1 cellular context compared by ENCODE assay signal in the genomic region with DNA sequence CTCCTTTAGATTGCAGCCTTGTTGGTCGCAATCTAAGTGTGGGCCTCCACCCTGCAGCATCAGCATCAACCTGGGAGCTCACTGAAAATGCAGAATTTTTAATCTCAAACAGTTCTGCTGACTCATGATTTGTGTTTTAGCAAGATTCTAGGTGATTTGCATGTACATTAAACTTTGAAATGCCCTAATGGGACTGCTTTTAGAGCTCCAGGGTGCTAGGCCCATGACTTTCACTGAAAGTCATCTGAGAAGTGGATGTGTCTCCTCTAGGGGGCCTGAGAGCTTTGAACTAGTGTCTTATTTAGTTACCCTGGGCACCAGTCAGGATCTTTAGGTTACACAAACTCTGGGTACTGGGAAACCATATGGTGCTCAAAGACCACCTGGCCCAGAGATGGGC.
TF ChIP-seq lines count a peak whose summit lies in the region.

No MANE protein-coding gene starts in this region.

TF ChIP-seq in HepG2, 621 proteins besides CTCF, POLR2A, EP300 and RAD21:
- TF ChIP-seq ETV6 (CRISPR knock-in tag; conservative IDR thresholded peaks at IDR 0.05) (no peak), NFE2L2 (IDR thresholded peaks at IDR 0.05; ENCODE audit: low read length) (0 out of 2 replicates have a peak, but pooled peaks have one; percentile 27), ZNF556 (CRISPR knock-in tag; IDR thresholded peaks at IDR 0.05; ENCODE audit: borderline replicate concordance) (no peak), STAG1 (CRISPR knock-in tag; IDR thresholded peaks at IDR 0.05) (peak; percentile 41), MAFK (conservative IDR thresholded peaks at IDR 0.05 in 1 of 2, IDR thresholded peaks at IDR 0.05 in 1 of 2; ENCODE audit: low read length in 2 of 2) (peak; percentile 83 to 93), MAFF (IDR thresholded peaks at IDR 0.05; ENCODE audit: low read depth, low read length) (peak; percentile 88), MIER2 (CRISPR knock-in tag; IDR thresholded peaks at IDR 0.05) (0 out of 2 replicates have a peak, but pooled peaks have one; percentile 34)
